Comparison of ENCODE assay signal across 8 cellular contexts in genomic region chr1:232629250-232630046, GRCh38. TPM values are rescaled to one million over a fixed set of nuclear protein-coding genes. Genes with fewer than 3 reads are reported as not detected.
DNase-seq lines count a peak whose midpoint lies in the region; ATAC-seq, FAIRE-seq and TF ChIP-seq lines count a peak whose summit lies in the region.

No MANE protein-coding gene starts in this region.

- WGBS in A549 (ENCODE audit: missing lambda C conversion rate): under 1% methylated on average over 34 of the region's 96 CpGs
- 17% methylated on average over 28 of the region's 96 CpGs for WGBS in GM12878 (ENCODE audit: insufficient coverage, insufficient replicate concordance, low lambda C conversion rate, missing lambda C conversion rate)

- H3K4me3 ChIP-seq in A549: peak overlapping the region; percentile 75
- H3K4me3 ChIP-seq in Panc1 (ENCODE audit: low read depth in 2 of 2, low read length in 2 of 2): peak overlapping the region; percentile 57 to 83
- H3K4me3 ChIP-seq in GM12878: peak overlapping the region; percentile 83; the same call in 1 of the 2 replicates

- in situ Hi-C loops in Panc1 (cut with HindIII; ENCODE audit: low pct_unique_long_range_greater_than_20kb, low sequenced_read_pairs) (no loop called here), GM12878 (cut with MboI) (loop anchor here (5.0 to 10.0 kb wide), 2 partner anchors 395 to 608 kb away; no protein-coding TSS in a partner anchor)

- no peak overlapping the region for H3K9ac ChIP-seq in GM12878 (ENCODE audit: control insufficient read depth, insufficient read depth, low read length)

- H3K79me2 ChIP-seq in GM12878 (ENCODE audit: control insufficient read depth, insufficient read depth, low read length): no peaks in the 10 kb centered on the region

- H3K27ac ChIP-seq in A549 (peak overlapping the region; percentile 79 to 96), Panc1 (ENCODE audit: low read length) (no peak overlapping the region), GM12878 (ENCODE audit: control insufficient read depth, insufficient read depth) (no peak overlapping the region)

- intact Hi-C loops in Panc1 (cut with micrococcal nuclease; ENCODE audit: unreplicated experiment) (loop anchor here (1.0 to 10.0 kb wide), 5 partner anchors 125 to 763 kb away; no protein-coding TSS in a partner anchor), GM12878 (cut with micrococcal nuclease; ENCODE audit: unreplicated experiment) (loop anchor here (10.0 kb wide), 1 partner anchor 325 kb away; the partner anchor contains the start of gene NTPCR)

- H3K27me3 ChIP-seq in Panc1 (ENCODE audit: control insufficient read depth, insufficient read depth, low read length): peaks cover 21% of the 10 kb centered on the region
- H3K27me3 ChIP-seq in GM12878 (replicated peaks in 1 of 2; ENCODE audit: control insufficient read depth in 2 of 2, insufficient read depth in 2 of 2, low read length in 1 of 2): peaks cover 2 to 22% of the 10 kb centered on the region in 2 experiments; a peak in 3 of 4 replicates

- TF ChIP-seq POLR2A in A549 (IDR thresholded peaks at IDR 0.05; ENCODE audit: low read length): no peak
- no peak for TF ChIP-seq POLR2A in GM12878 (IDR thresholded peaks at IDR 0.05; ENCODE audit: low read depth, low read length)
- no peak for TF ChIP-seq POLR2A in H54 (IDR thresholded peaks at IDR 0.05; ENCODE audit: low read depth, low read length)

- TF ChIP-seq RAD21 in A549 (conservative IDR thresholded peaks at IDR 0.05 in 1 of 2, IDR thresholded peaks at IDR 0.05 in 1 of 2): no peak
- TF ChIP-seq RAD21 in GM12878 (IDR thresholded peaks at IDR 0.05; ENCODE audit: insufficient read depth, low read depth, low read length): no peak

- TF ChIP-seq EP300 in A549 (IDR thresholded peaks at IDR 0.05) (no peak), GM12878 (IDR thresholded peaks at IDR 0.05; ENCODE audit: borderline replicate concordance in 1 of 2, control insufficient read depth in 1 of 2, low read depth in 2 of 2, low read length in 2 of 2) (no peak)

- H3K4me1 ChIP-seq in A549: peaks cover 16% of the 10 kb centered on the region; the same call in 2 of the 3 replicates
- no peaks in the 10 kb centered on the region; the same call in none of the 2 replicates for H3K4me1 ChIP-seq in Panc1 (ENCODE audit: control insufficient read depth, insufficient read depth, low read length)
- H3K4me1 ChIP-seq in GM12878 (ENCODE audit: control insufficient read depth, insufficient read depth, low read length): no peaks in the 10 kb centered on the region

- DNase-seq in A549 (ENCODE audit: low read depth in 1 of 2, low spot score in 1 of 2) (peak; percentile 25 to 26), Panc1 (ENCODE audit: low read depth, low spot score) (no peak), GM12878 (ENCODE audit: low read depth, low spot score) (no peak), islet precursor cell (peak; percentile 74), H54 (ENCODE audit: insufficient read length, low spot score) (no peak)
- DNase-seq in stimulated activated CD4-positive, alpha-beta T cell treated with anti-CD3 and anti-CD28 coated beads, Interleukin-12 subunit alpha, Interleukin-12 subunit beta, amount 100 ng/mL, for 4 hours: peak; percentile 15

- RAD21 ChIA-PET in GM12878 (lab: Charles Lee; ENCODE audit: unreplicated experiment): no interaction called here

- no peaks in the 10 kb centered on the region for H4K20me1 ChIP-seq in GM12878 (ENCODE audit: control insufficient read depth, insufficient read depth)

- ATAC-seq in A549 (peak; percentile 31 to 61), GM18511 (IDR thresholded peaks at IDR 0.05; ENCODE audit: unreplicated experiment) (peak; percentile 55), HG02973 (IDR thresholded peaks at IDR 0.05; ENCODE audit: unreplicated experiment) (peak; percentile 39), Panc1 (peak; percentile 74), GM12878 (peak; percentile 64)

- peak overlapping the region; percentile 69 for H2AFZ ChIP-seq in GM12878 (ENCODE audit: control insufficient read depth, low read depth, low read length)

- no TSS peak for BruUV-seq in Panc1 (replicated peaks; lab: Mats Ljungman, UMichigan)
- no TSS peak for BruUV-seq in GM12878 (replicated peaks; lab: Mats Ljungman, UMichigan)

- no peaks in the 10 kb centered on the region; the same call in 1 of the 2 replicates for H3K36me3 ChIP-seq in Panc1 (ENCODE audit: control insufficient read depth, insufficient read depth, low read length)
- no peaks in the 10 kb centered on the region for H3K36me3 ChIP-seq in GM12878 (ENCODE audit: control insufficient read depth in 2 of 2, insufficient read depth in 2 of 2, low read length in 1 of 2)

- no peak for FAIRE-seq in A549 (lab: Jason Lieb, UNC)
- no peak for FAIRE-seq in GM12878 (lab: Jason Lieb, UNC)
- FAIRE-seq in H54 (lab: Jason Lieb, UNC): no peak

- TF ChIP-seq CTCF in A549 (IDR thresholded peaks at IDR 0.05) (no peak), Panc1 (IDR thresholded peaks at IDR 0.05) (no peak), GM12878 (IDR thresholded peaks at IDR 0.05 in 2 of 3, conservative IDR thresholded peaks at IDR 0.05 in 1 of 3; ENCODE audit: control insufficient read depth in 2 of 3, extremely low read depth in 1 of 3, insufficient read depth in 1 of 3, low read depth in 3 of 3, low read length in 3 of 3) (no peak)

- POLR2A ChIA-PET in A549 (lab: Yijun Ruan, JAX): interaction anchor here (0.6 to 1.3 kb wide), 10 partner anchors 10 to 873 kb away, joined by 3 to 10 read pairs (median 4); no protein-coding TSS in a partner anchor
- POLR2A ChIA-PET in Panc1 (lab: Charles Lee): no interaction called here
- POLR2A ChIA-PET in GM12878 (lab: Charles Lee): no interaction called here

- H3K9me3 ChIP-seq in A549 (no peaks in the 10 kb centered on the region), Panc1 (ENCODE audit: control insufficient read depth, insufficient read depth, low read depth, low read length) (no peaks in the 10 kb centered on the region), GM12878 (replicated peaks; ENCODE audit: control insufficient read depth, insufficient read depth, low read length) (no peaks in the 10 kb centered on the region)

- SMC1A ChIA-PET in GM12878 (lab: Charles Lee; ENCODE audit: uncharacterized antibody, unreplicated experiment): no interaction called here

- CTCF ChIA-PET in A549 (lab: Yijun Ruan, JAX) (interaction anchor here (0.8 to 1.8 kb wide), 8 partner anchors 9 to 872 kb away, joined by 3 to 11 read pairs (median 4); no protein-coding TSS in a partner anchor), Panc1 (lab: Charles Lee) (interaction anchor here (0.5 kb wide), 1 partner anchor 987 kb away, joined by 3 read pairs; no protein-coding TSS in a partner anchor), GM12878 (lab: Yijun Ruan, JAX) (no interaction called here)

- H3K4me2 ChIP-seq in A549 (peak overlapping the region; percentile 78), GM12878 (ENCODE audit: control insufficient read depth, insufficient read depth) (peak overlapping the region; percentile 98)

TF ChIP-seq in A549, 52 proteins besides CTCF, POLR2A, EP300 and RAD21 (continues in another document):
- TF ChIP-seq HOXA7 (CRISPR knock-in tag; IDR thresholded peaks at IDR 0.05) (no peak), JUN (IDR thresholded peaks at IDR 0.05) (peak in 1 of 2 experiments; percentile 30; a peak in 1 of 5 replicates)

TF ChIP-seq in GM12878, 131 proteins besides CTCF, POLR2A, EP300 and RAD21 (continues in another document):
- no peak for TF ChIP-seq KLF5 (IDR thresholded peaks at IDR 0.05; ENCODE audit: partially characterized antibody)
- no peak for TF ChIP-seq ZNF622 (IDR thresholded peaks at IDR 0.05)
- TF ChIP-seq ATF7 (IDR thresholded peaks at IDR 0.05; ENCODE audit: low read depth): no peak

RNA-seq across cellular contexts. Expression of gene SIPA1L2, which starts 0.5 kb away (rescaled TPM):
- polyA plus RNA-seq in A549 (2011; rRNA removed) (16.4 and 16.9 TPM in 2 replicates), A549 (2017; fragmentation: RNase III; extraction: RNeasy Plus Mini Kit Qiagen cat#74134 plus additional on column Dnase treatment) (6.0 to 6.7 TPM (median 6.6 TPM) in 3 replicates), GM12878 (2011; rRNA removed) (0.01 and 0.03 TPM in 2 replicates), GM12878 (2014; fragmentation: Illumina TruSeq; extraction: Trizol) (0.11 TPM in 1 of 2 replicates, not detected in the other), GM12878 (2014; fragmentation: Nextera tagmentation; extraction: Ambion mirVana) (not detected), GM12878 (2014; rRNA removed) (not detected in 2 replicates), GM12878 (2016; fragmentation: Nextera tagmentation; extraction: Ambion mirVana) (not detected)
- 8.3 and 10.2 TPM in 2 replicates for polyA plus RNA-seq in A549 (2012; cell fraction: cytosol; rRNA removed)
- 13.5 and 15.6 TPM in 2 replicates for polyA plus RNA-seq in A549 (2012; cell fraction: nucleus; rRNA removed)
- polyA minus RNA-seq in A549 (2011; rRNA and poly(A)+ RNA removed): 31.1 and 34.0 TPM in 2 replicates
- total RNA-seq in Panc1 (2021; ENCODE audit: unreplicated experiment) (5.2 TPM), GM12878 (2014; rRNA removed) (not detected in 2 replicates), GM12878 (2014; rRNA removed; fragmentation: Illumina TruSeq; extraction: Trizol) (not detected in 2 replicates), GM12878 (2021) (0.05 and 0.18 TPM in 2 replicates)
- 2.6 TPM for polyA plus RNA-seq in Panc1 (2012; ENCODE audit: insufficient read length)
- not detected in 2 replicates for total RNA-seq in GM12878 (2013; cell fraction: nucleolus; rRNA removed)
- polyA plus RNA-seq in GM12878 (2011; ENCODE audit: low read depth): 0.03 TPM
- polyA plus RNA-seq in GM12878 (2011; cell fraction: cytosol; rRNA removed): 0.02 and 0.03 TPM in 2 replicates
- 0.01 and 0.09 TPM in 2 replicates for polyA plus RNA-seq in GM12878 (2011; cell fraction: nucleus; rRNA removed)
- polyA plus RNA-seq in GM12878 (2012): 0.04 TPM in 1 of 2 replicates, not detected in the other
- 0.15 TPM in 2 replicates for polyA minus RNA-seq in GM12878 (2011; rRNA and poly(A)+ RNA removed)
- not detected in 2 replicates for polyA minus RNA-seq in GM12878 (2011; cell fraction: cytosol; rRNA and poly(A)+ RNA removed)
- polyA minus RNA-seq in GM12878 (2011; cell fraction: nucleus; rRNA and poly(A)+ RNA removed): under 0.01 and 0.19 TPM in 2 replicates

Comparison
In these comparisons a context has a peak if more than half of its experiments do, and no peak if none do; other contexts are left out.
1. DNase-seq: peak in A549 (2 of 2), islet precursor cell (single experiment) and stimulated activated CD4-positive, alpha-beta T cell treated with anti-CD3 and anti-CD28 coated beads, Interleukin-12 subunit alpha, Interleukin-12 subunit beta, amount 100 ng/mL, for 4 hours (single experiment); none in Panc1 (single experiment), GM12878 (single experiment) and H54 (single experiment).
2. H3K27ac ChIP-seq: peak in A549 (2 of 2); none in Panc1 (single experiment) and GM12878 (single experiment).
3. Of the 24 proteins assayed by ChIP-seq in both GM12878 and A549: peak only in GM12878: none; only in A549: BCL3; in both: none; in neither: 23.
4. Peak in every context shown above with its lines, with median percentiles within 50 percentile points of each other: ATAC-seq and H3K4me3 ChIP-seq.